In genomic region chr19:28731577-28731976, GRCh38 we compare ENCODE assay signal across 18 cellular contexts.
DNase-seq lines count a peak whose midpoint lies in the region; ATAC-seq, FAIRE-seq and TF ChIP-seq lines count a peak whose summit lies in the region.
"Had no signal": no experiment of that assay in that cellular context is flagged by ENCODE, and none has a peak within 500 bp of the region (broad histone marks: within the 10 kb centered on the region; RNA-seq: fewer than 3 reads in every experiment).

No MANE protein-coding gene starts in this region.

- ATAC-seq in DND-41 (ENCODE audit: insufficient read depth, low read depth) (no peak), HG03432 (IDR thresholded peaks at IDR 0.05; ENCODE audit: unreplicated experiment) (no peak)
- ATAC-seq: GM23338 had no signal

- H3K27ac ChIP-seq in DND-41 (ENCODE audit: low read length) (no peak overlapping the region), kidney (ENCODE audit: low read depth in 2 of 2, low read length in 2 of 2) (no peak overlapping the region)

- no peak overlapping the region for H3K4me2 ChIP-seq in DND-41 (ENCODE audit: insufficient read depth, low read length)
- H3K4me2 ChIP-seq: GM23338 had no signal

- H2AFZ ChIP-seq in DND-41 (ENCODE audit: low read depth, low read length): no peak overlapping the region
- H2AFZ ChIP-seq: GM23338 had no signal

- H3K9me3 Mint-ChIP-seq in endothelial cell (ENCODE audit: unreplicated experiment): no peaks in the 10 kb centered on the region
- H3K9me3 Mint-ChIP-seq in progenitor cell of endocrine pancreas (ENCODE audit: low read depth): no peaks in the 10 kb centered on the region
- H3K9me3 Mint-ChIP-seq: CD4-positive, alpha-beta T cell; GM23338 had no signal

- no peaks in the 10 kb centered on the region for H3K36me3 Mint-ChIP-seq in endothelial cell (ENCODE audit: low read depth, unreplicated experiment)
- H3K36me3 Mint-ChIP-seq in progenitor cell of endocrine pancreas (ENCODE audit: insufficient read depth): no peaks in the 10 kb centered on the region
- H3K36me3 Mint-ChIP-seq: IgD-negative memory B cell had no signal

- DNase-seq in DND-41: no peak
- peak; percentile 14 for DNase-seq in NAMALWA (ENCODE audit: low spot score)
- no peak for DNase-seq in endothelial cell (ENCODE audit: low spot score)
- DNase-seq in progenitor cell of endocrine pancreas (ENCODE audit: low spot score, unreplicated experiment): no peak
- no peak for DNase-seq in hippocampal formation (lab: John Stamatoyannopoulos, UW)
- DNase-seq in activated CD4-positive, alpha-beta T cell treated with anti-CD3 and anti-CD28 coated beads, Interleukin-2, amount 50 U/mL, for 4 hours: no peak
- DNase-seq in kidney: no peak
- DNase-seq: 8988T; C1 segment of cervical spinal cord; Calu3; CD4-positive, alpha-beta T cell; DMS 273 treated with DMSO at 0.1 percent for 48 hours; HCEC 1CT had no signal

- no peaks in the 10 kb centered on the region for H4K20me1 ChIP-seq in DND-41 (ENCODE audit: insufficient read depth, low read length)

- no peaks in the 10 kb centered on the region for H3K79me2 ChIP-seq in DND-41 (ENCODE audit: insufficient read depth, low read length)

- H3K9ac ChIP-seq in DND-41 (ENCODE audit: low read depth, low read length) (no peak overlapping the region), kidney (ENCODE audit: low read length in 2 of 2) (no peak overlapping the region)

- no peaks in the 10 kb centered on the region for H3K27me3 ChIP-seq in DND-41 (ENCODE audit: insufficient read depth, low read length, poor library complexity)

- peaks cover under 1% of the 10 kb centered on the region for H3K4me1 Mint-ChIP-seq in endothelial cell (ENCODE audit: unreplicated experiment)
- H3K4me1 Mint-ChIP-seq in progenitor cell of endocrine pancreas (ENCODE audit: low read depth): peaks cover 1% of the 10 kb centered on the region

- intact Hi-C loops in kidney (cut with DNase I): loop anchor here (10.0 kb wide), 1 partner anchor 533 kb away; no protein-coding TSS in a partner anchor

- H3K9me3 ChIP-seq in DND-41 (ENCODE audit: insufficient read depth, low read length, severe bottlenecking): no peaks in the 10 kb centered on the region
- no peaks in the 10 kb centered on the region for H3K9me3 ChIP-seq in kidney (ENCODE audit: control insufficient read depth in 1 of 2, low read length in 2 of 2)

- H3K27ac Mint-ChIP-seq in endothelial cell (ENCODE audit: unreplicated experiment): no peak overlapping the region
- H3K27ac Mint-ChIP-seq in progenitor cell of endocrine pancreas: no peak overlapping the region
- H3K27ac Mint-ChIP-seq: B cell; CD4-positive, alpha-beta T cell; GM23338 had no signal

- no peak overlapping the region for H3K4me3 ChIP-seq in DND-41 (ENCODE audit: low read depth in 1 of 2, low read length in 2 of 2)
- H3K4me3 ChIP-seq in kidney (ENCODE audit: low read length in 2 of 2): no peak overlapping the region
- H3K4me3 ChIP-seq: GM23338 had no signal

- H3K4me1 ChIP-seq in DND-41 (ENCODE audit: insufficient read depth, low read length) (peaks cover 1% of the 10 kb centered on the region), kidney (ENCODE audit: control insufficient read depth in 1 of 2, insufficient read depth in 1 of 2, low read depth in 1 of 2, low read length in 2 of 2) (no peaks in the 10 kb centered on the region)

- TF ChIP-seq CTCF in DND-41 (IDR thresholded peaks at IDR 0.05; ENCODE audit: borderline replicate concordance, extremely low read depth, low read length, poor library complexity, severe bottlenecking) (peak; percentile 5), endothelial cell (IDR thresholded peaks at IDR 0.05; ENCODE audit: unreplicated experiment) (peak; percentile 20), progenitor cell of endocrine pancreas (IDR thresholded peaks at IDR 0.05; ENCODE audit: unreplicated experiment) (peak; percentile 33), kidney (IDR thresholded peaks at IDR 0.05; ENCODE audit: borderline replicate concordance, extremely low read depth, insufficient read depth) (no peak)

- H3K36me3 ChIP-seq in DND-41 (ENCODE audit: insufficient read depth, low read length): no peaks in the 10 kb centered on the region
- H3K36me3 ChIP-seq in kidney (ENCODE audit: control insufficient read depth in 1 of 2, insufficient read depth in 2 of 2, low read length in 2 of 2): no peaks in the 10 kb centered on the region

- FAIRE-seq in kidney (lab: Jason Lieb, UNC): no peak
- FAIRE-seq: GM12892 had no signal

- H3K4me3 Mint-ChIP-seq in endothelial cell (ENCODE audit: unreplicated experiment): no peak overlapping the region
- no peak overlapping the region for H3K4me3 Mint-ChIP-seq in progenitor cell of endocrine pancreas (ENCODE audit: low read depth)
- H3K4me3 Mint-ChIP-seq: B cell; CD4-positive, alpha-beta T cell; GM23338; IgD-negative memory B cell had no signal

- no peaks in the 10 kb centered on the region for H3K27me3 Mint-ChIP-seq in endothelial cell (ENCODE audit: unreplicated experiment)
- peaks cover 38% of the 10 kb centered on the region for H3K27me3 Mint-ChIP-seq in progenitor cell of endocrine pancreas
